In genomic region chr1:63903947-63904346, GRCh38 we compare ENCODE assay signal across 19 cellular contexts.
DNase-seq lines count a peak whose midpoint lies in the region; ATAC-seq and TF ChIP-seq lines count a peak whose summit lies in the region.
"Had no signal": no experiment of that assay in that cellular context is flagged by ENCODE, and none has a peak within 500 bp of the region (broad histone marks: within the 10 kb centered on the region; RNA-seq: fewer than 3 reads in every experiment).

No MANE protein-coding gene starts in this region.

- H3K9ac ChIP-seq in BLaER1 treated with 17β-estradiol and CSF1 and Interleukin-3, amounts not matched to agents 10 nM and 100 nM = no peak overlapping the region
- H3K9ac ChIP-seq in OCI-LY3 (ENCODE audit: low read length) = no peak overlapping the region

- 47 to 54% (median 49%) methylated on average over 4 of the region's 4 CpGs for WGBS in spleen, 5 donors

- no peak for TF ChIP-seq POLR2A in spleen (IDR thresholded peaks at IDR 0.05)

- peaks cover 8 to 16% (median 12%) of the 10 kb centered on the region in 10 experiments; a peak in 18 of 20 replicates for H3K4me1 ChIP-seq in BLaER1 treated with 17β-estradiol and CSF1 and Interleukin-3, amounts not matched to agents 10 nM and 100 nM
- H3K4me1 ChIP-seq in OCI-LY3 (ENCODE audit: low read length) (peaks cover 8% of the 10 kb centered on the region), spleen (peaks cover 0 to 13% (median 0%) of the 10 kb centered on the region in 6 donors), ascending aorta (peaks cover 0 to 34% of the 10 kb centered on the region in 2 donors)
- H3K4me1 ChIP-seq: SJCRH30 had no signal

- intact Hi-C loops in spleen (cut with DNase I; ENCODE audit: low total_unique reads) = no loop called here
- intact Hi-C loops in ascending aorta (cut with DNase I) = no loop called here

- H3K4me3 Mint-ChIP-seq in endothelial cell (ENCODE audit: unreplicated experiment) = no peak overlapping the region
- H3K4me3 Mint-ChIP-seq: CD8-positive, alpha-beta memory T cell; HFFc6 had no signal

- H3K4me3 ChIP-seq in BLaER1 treated with 17β-estradiol and CSF1 and Interleukin-3, amounts not matched to agents 10 nM and 100 nM = no peak overlapping the region
- no peak overlapping the region for H3K4me3 ChIP-seq in OCI-LY3 (ENCODE audit: low read length)
- no peak overlapping the region for H3K4me3 ChIP-seq in spleen
- no peak overlapping the region for H3K4me3 ChIP-seq in ascending aorta
- H3K4me3 ChIP-seq: PC-9, SJCRH30 had no signal

- H3K4me2 ChIP-seq in BLaER1 treated with 17β-estradiol and CSF1 and Interleukin-3, amounts not matched to agents 10 nM and 100 nM = peak overlapping the region; percentile 23 to 64 (median 48); a peak in 20 of 22 replicates
- peak overlapping the region; percentile 12; the same call in 1 of the 2 replicates for H3K4me2 ChIP-seq in OCI-LY3 (ENCODE audit: low read length)
- H3K4me2 ChIP-seq: PC-9 had no signal

- no peak overlapping the region for H3K27ac ChIP-seq in BLaER1 treated with 17β-estradiol and CSF1 and Interleukin-3, amounts not matched to agents 10 nM and 100 nM
- no peak overlapping the region for H3K27ac ChIP-seq in OCI-LY3 (ENCODE audit: low read length)
- peak overlapping the region in 5 of 8 donors; percentile 17 to 66 (median 44) for H3K27ac ChIP-seq in spleen
- peak overlapping the region in 1 of 2 donors; percentile 33 for H3K27ac ChIP-seq in ascending aorta
- H3K27ac ChIP-seq: PC-9, SJCRH30 had no signal

- DNase-seq in endothelial cell (ENCODE audit: low spot score) (no peak), spleen (no peak), NCI-H2196 treated with DMSO at 0.1 percent for 48 hours (lab: John Stamatoyannopoulos, UW; ENCODE audit: unreplicated experiment) (no peak), ascending aorta (ENCODE audit: low spot score in 2 of 2) (no peak)
- DNase-seq: C1 segment of cervical spinal cord; CD8-positive, alpha-beta memory T cell; DMS79; HFFc6; KG1; NCI-H1417; NCI-H187; NCI-H226; NCI-H526; PC-9; SJCRH30 had no signal

- peaks cover 7% of the 10 kb centered on the region for H3K27me3 Mint-ChIP-seq in endothelial cell (ENCODE audit: unreplicated experiment)

- H3K9me3 Mint-ChIP-seq in endothelial cell (ENCODE audit: unreplicated experiment) = no peaks in the 10 kb centered on the region
- H3K9me3 Mint-ChIP-seq: HFFc6 had no signal

- H3K4me1 Mint-ChIP-seq in endothelial cell (ENCODE audit: unreplicated experiment) = peaks cover 18% of the 10 kb centered on the region
- H3K4me1 Mint-ChIP-seq: CD8-positive, alpha-beta memory T cell had no signal

- H3K9me3 ChIP-seq in BLaER1 treated with 17β-estradiol and CSF1 and Interleukin-3, amounts not matched to agents 10 nM and 100 nM (replicated peaks in 1 of 11) = no peaks in the 10 kb centered on the region
- H3K9me3 ChIP-seq in OCI-LY3 (ENCODE audit: insufficient read depth, low read length) (no peaks in the 10 kb centered on the region), spleen (no peaks in the 10 kb centered on the region), ascending aorta (no peaks in the 10 kb centered on the region)
- H3K9me3 ChIP-seq: SJCRH30 had no signal

- H3K36me3 ChIP-seq in BLaER1 treated with 17β-estradiol and CSF1 and Interleukin-3, amounts not matched to agents 10 nM and 100 nM = no peaks in the 10 kb centered on the region
- H3K36me3 ChIP-seq in OCI-LY3 (replicated peaks; ENCODE audit: low read depth, low read length) (no peaks in the 10 kb centered on the region), spleen (no peaks in the 10 kb centered on the region), ascending aorta (no peaks in the 10 kb centered on the region)

- no peak for ATAC-seq in GM21367 (IDR thresholded peaks at IDR 0.05; ENCODE audit: unreplicated experiment)
- ATAC-seq in HG03139 (IDR thresholded peaks at IDR 0.05; ENCODE audit: unreplicated experiment) = no peak

- no peaks in the 10 kb centered on the region for H3K36me3 Mint-ChIP-seq in endothelial cell (ENCODE audit: low read depth, unreplicated experiment)
- H3K36me3 Mint-ChIP-seq: CD8-positive, alpha-beta memory T cell had no signal

- H3K79me2 ChIP-seq in OCI-LY3 (ENCODE audit: low read length) = no peaks in the 10 kb centered on the region

- no peak overlapping the region for H2AFZ ChIP-seq in OCI-LY3 (ENCODE audit: low read depth, low read length)
- H2AFZ ChIP-seq: PC-9 had no signal

- H3K27me3 ChIP-seq in BLaER1 treated with 17β-estradiol and CSF1 and Interleukin-3, amounts not matched to agents 10 nM and 100 nM = no peaks in the 10 kb centered on the region
- H3K27me3 ChIP-seq in OCI-LY3 (ENCODE audit: low read depth, low read length) (no peaks in the 10 kb centered on the region), spleen (replicated peaks in 1 of 7) (no peaks in the 10 kb centered on the region), ascending aorta (no peaks in the 10 kb centered on the region)
- H3K27me3 ChIP-seq: SJCRH30 had no signal

- TF ChIP-seq CTCF in OCI-LY3 (IDR thresholded peaks at IDR 0.05; ENCODE audit: low read depth, low read length) (no peak), endothelial cell (IDR thresholded peaks at IDR 0.05; ENCODE audit: unreplicated experiment) (no peak), spleen (IDR thresholded peaks at IDR 0.05 in 8 of 11, conservative IDR thresholded peaks at IDR 0.05 in 3 of 11) (no peak), ascending aorta (IDR thresholded peaks at IDR 0.05) (no peak)

- peak overlapping the region; percentile 38 for H3K27ac Mint-ChIP-seq in endothelial cell (ENCODE audit: unreplicated experiment)
- H3K27ac Mint-ChIP-seq: CD8-positive, alpha-beta memory T cell; HFFc6 had no signal

- no peaks in the 10 kb centered on the region for H4K20me1 ChIP-seq in BLaER1 treated with 17β-estradiol and CSF1 and Interleukin-3, amounts not matched to agents 10 nM and 100 nM
- H4K20me1 ChIP-seq in OCI-LY3 (ENCODE audit: insufficient read depth, low read length) = no peaks in the 10 kb centered on the region

Comparison
In these comparisons a context has a peak if more than half of its experiments do, and no peak if none do; other contexts are left out.
1. H3K27ac ChIP-seq: peak in spleen (5 of 8); none in BLaER1 treated with 17β-estradiol and CSF1 and Interleukin-3, amounts not matched to agents 10 nM and 100 nM (0 of 11) and OCI-LY3 (single experiment).